18 cellular contexts compared by ENCODE assay signal in the genomic region with DNA sequence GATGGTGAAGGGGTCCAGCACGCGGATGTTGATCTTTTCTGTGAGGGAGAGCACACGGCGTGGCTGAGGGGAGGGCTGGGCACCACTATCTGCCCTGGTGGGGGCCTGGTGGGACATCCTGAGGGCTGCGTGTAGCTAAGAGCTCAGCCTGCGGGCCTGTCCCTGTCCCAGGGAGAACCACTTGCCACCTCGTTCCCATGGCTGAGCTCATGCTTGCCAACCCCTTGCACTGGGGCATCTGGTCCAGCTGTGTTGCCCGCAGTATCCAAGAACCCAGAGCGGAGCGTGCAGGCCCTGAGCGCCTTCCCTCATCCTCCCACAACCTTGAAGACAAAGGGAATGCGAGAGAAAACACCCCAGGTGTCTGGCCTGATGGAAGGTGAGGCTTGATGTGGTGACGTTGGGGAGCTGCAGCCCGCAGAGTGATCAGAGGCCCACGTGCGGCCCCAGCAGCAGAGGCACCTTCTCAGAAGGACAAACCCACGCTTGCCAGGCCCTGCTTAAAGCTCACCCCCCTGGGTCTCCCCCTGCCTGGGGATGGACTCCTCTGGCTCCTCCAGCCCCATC. TPM values are rescaled to one million over a fixed set of nuclear protein-coding genes. Genes with fewer than 3 reads are reported as not detected.
DNase-seq lines count a peak whose midpoint lies in the region; ATAC-seq, FAIRE-seq and TF ChIP-seq lines count a peak whose summit lies in the region.
"Had no signal": no experiment of that assay in that cellular context is flagged by ENCODE, and none has a peak within 500 bp of the region (broad histone marks: within the 10 kb centered on the region; RNA-seq: fewer than 3 reads in every experiment).

No MANE protein-coding gene starts in this region.

- peak overlapping the region; percentile 9 for H3K27ac Mint-ChIP-seq in activated T-cell treated with anti-CD3 and anti-CD28 coated beads, Interleukin-2, amount 50 U/mL, for 24 hours

- H3K4me3 Mint-ChIP-seq in activated T-cell treated with anti-CD3 and anti-CD28 coated beads, Interleukin-2, amount 50 U/mL, for 24 hours, result no peak overlapping the region
- H3K4me3 Mint-ChIP-seq: CD4-positive, CD25-positive, alpha-beta regulatory T cell had no signal

- POLR2A ChIA-PET in K562 (lab: Yijun Ruan, JAX), result interaction anchor here (1.2 to 2.2 kb wide), 2 partner anchors 9 to 112 kb away, joined by 4 to 9 read pairs; no protein-coding TSS in a partner anchor
- POLR2A ChIA-PET in HepG2 (lab: Yijun Ruan, JAX), result no interaction called here

- peaks cover 7% of the 10 kb centered on the region for H4K20me1 ChIP-seq in K562 (replicated peaks; ENCODE audit: control insufficient read depth, insufficient read depth, low read length)
- 0 out of 2 replicates have a peak, but pooled peaks cover 3% of the 10 kb centered on the region for H4K20me1 ChIP-seq in HepG2 (ENCODE audit: insufficient read depth, low read length)

- H3K4me2 ChIP-seq in K562 (ENCODE audit: insufficient read depth, low read length) (no peak overlapping the region), HepG2 (ENCODE audit: low read depth, low read length) (no peak overlapping the region)
- H3K4me2 ChIP-seq: A549 had no signal

- peaks cover 90% of the 10 kb centered on the region for H3K36me3 ChIP-seq in K562 (ENCODE audit: control insufficient read depth, insufficient read depth, low read length)
- peaks cover 49 to 80% of the 10 kb centered on the region in 2 experiments for H3K36me3 ChIP-seq in HepG2 (replicated peaks in 1 of 2; ENCODE audit: control insufficient read depth in 1 of 2, insufficient read depth in 2 of 2, low read length in 2 of 2)
- H3K36me3 ChIP-seq in upper lobe of right lung, result peaks cover 86% of the 10 kb centered on the region

- TF ChIP-seq CTCF in K562 (IDR thresholded peaks at IDR 0.05 in 2 of 3, conservative IDR thresholded peaks at IDR 0.05 in 1 of 3; ENCODE audit: insufficient read depth in 2 of 3, low read depth in 1 of 3, low read length in 3 of 3) (no peak), HepG2 (CRISPR knock-in tag; IDR thresholded peaks at IDR 0.05) (no peak), upper lobe of right lung (IDR thresholded peaks at IDR 0.05) (no peak)

- in situ Hi-C loops in K562 (cut with MboI) (no loop called here), HepG2 (cut with HindIII; ENCODE audit: extremely low pct_ligation_motif_present, low pct_unique_long_range_greater_than_20kb) (no loop called here)

- 90% methylated on average over 14 of the region's 17 CpGs for whole genome bisulfite sequencing in K562 (ENCODE audit: insufficient coverage, low coverage, missing lambda C conversion rate)
- 98% methylated on average over 9 of the region's 17 CpGs for WGBS in HepG2 (ENCODE audit: low lambda C conversion rate)

- H3K9me3 ChIP-seq in K562 (replicated peaks; ENCODE audit: control insufficient read depth, insufficient read depth, low read depth, low read length) (no peaks in the 10 kb centered on the region), HepG2 (ENCODE audit: low read length) (no peaks in the 10 kb centered on the region), upper lobe of right lung (no peaks in the 10 kb centered on the region)
- H3K9me3 ChIP-seq: A549 had no signal

- H3K9ac ChIP-seq in K562 (ENCODE audit: insufficient read depth in 1 of 2, low read depth in 2 of 2, low read length in 2 of 2) (no peak overlapping the region; a peak in 1 of 4 replicates), HepG2 (ENCODE audit: insufficient read depth, low read depth, low read length) (no peak overlapping the region)

- no peak overlapping the region for H3K27ac ChIP-seq in K562 (ENCODE audit: extremely low read depth, low read depth, low read length)
- peak overlapping the region; percentile 53 for H3K27ac ChIP-seq in HepG2 (ENCODE audit: extremely low read length, insufficient read depth, low read length)
- no peak overlapping the region for H3K27ac ChIP-seq in upper lobe of right lung

- no peaks in the 10 kb centered on the region for H3K9me1 ChIP-seq in K562 (ENCODE audit: control insufficient read depth, insufficient read depth, low read length)

- no peak for FAIRE-seq in K562 (lab: Jason Lieb, UNC)
- FAIRE-seq in HepG2 (lab: Jason Lieb, UNC), result no peak
- FAIRE-seq: A549, G401.6, RCC 7860 had no signal

- no peaks in the 10 kb centered on the region for H3K27me3 Mint-ChIP-seq in activated T-cell treated with anti-CD3 and anti-CD28 coated beads, Interleukin-2, amount 50 U/mL, for 24 hours
- H3K27me3 Mint-ChIP-seq: CD4-positive, CD25-positive, alpha-beta regulatory T cell had no signal

- BruUV-seq in K562 (replicated peaks; lab: Mats Ljungman, UMichigan) (no TSS peak), HepG2 (replicated peaks; lab: Mats Ljungman, UMichigan) (no TSS peak)

- TF ChIP-seq RAD21 in K562 (CRISPR knock-in tag; conservative IDR thresholded peaks at IDR 0.05 in 1 of 2, IDR thresholded peaks at IDR 0.05 in 1 of 2), result no peak
- TF ChIP-seq RAD21 in HepG2 (CRISPR knock-in tag; IDR thresholded peaks at IDR 0.05), result no peak

- intact Hi-C loops in K562 (cut with micrococcal nuclease) (loop anchor here (10.0 kb wide), 1 partner anchor 48 kb away; no protein-coding TSS in a partner anchor), HepG2 (cut with micrococcal nuclease; ENCODE audit: unreplicated experiment) (no loop called here), upper lobe of right lung (cut with DNase I) (no loop called here)

- H3K36me3 Mint-ChIP-seq in activated T-cell treated with anti-CD3 and anti-CD28 coated beads, Interleukin-2, amount 50 U/mL, for 24 hours (ENCODE audit: low read depth), result peaks cover 95% of the 10 kb centered on the region

- H3K79me2 ChIP-seq in K562 (ENCODE audit: control insufficient read depth, insufficient read depth, low read length) (no peaks in the 10 kb centered on the region), HepG2 (ENCODE audit: insufficient read depth, low read length) (no peaks in the 10 kb centered on the region)

- peak; percentile 19 for DNase-seq in activated T-cell treated with anti-CD3 and anti-CD28 coated beads, Interleukin-2, amount 50 U/mL, for 24 hours
- no peak for DNase-seq in activated T-cell treated with anti-CD3 and anti-CD28 coated beads, Interleukin-2, amount 50 U/mL, for 1 hour
- DNase-seq in K562 (ENCODE audit: extremely low read depth in 1 of 4, low spot score in 3 of 4) (peak in 1 of 4 experiments; percentile 7), HepG2 (ENCODE audit: low spot score) (no peak), upper lobe of right lung (peak; percentile 45), NCI-H1417 treated with DMSO at 0.1 percent for 48 hours (lab: John Stamatoyannopoulos, UW) (no peak), Ammon's horn (ENCODE audit: low spot score) (no peak)
- DNase-seq: CD4-positive, CD25-positive, alpha-beta regulatory T cell; DMS79; HCEC 1CT; Kasumi-1; NCI-H1930; NCI-H2171; SIG-M5 had no signal

- no peaks in the 10 kb centered on the region for H3K9me3 Mint-ChIP-seq in activated T-cell treated with anti-CD3 and anti-CD28 coated beads, Interleukin-2, amount 50 U/mL, for 24 hours
- H3K9me3 Mint-ChIP-seq: CD4-positive, CD25-positive, alpha-beta regulatory T cell had no signal

- H3K4me3 ChIP-seq in K562 (no peak overlapping the region), HepG2 (replicated peaks in 1 of 3; ENCODE audit: insufficient read depth in 1 of 3, low read depth in 2 of 3, low read length in 3 of 3) (no peak overlapping the region), upper lobe of right lung (no peak overlapping the region)
- H3K4me3 ChIP-seq: A549 had no signal

- no peaks in the 10 kb centered on the region for H3K4me1 Mint-ChIP-seq in activated T-cell treated with anti-CD3 and anti-CD28 coated beads, Interleukin-2, amount 50 U/mL, for 24 hours (ENCODE audit: low read depth)
- H3K4me1 Mint-ChIP-seq: CD4-positive, CD25-positive, alpha-beta regulatory T cell had no signal

- no peak for TF ChIP-seq POLR2A in K562 (conservative IDR thresholded peaks at IDR 0.05)
- no peak for TF ChIP-seq POLR2A in HepG2 (IDR thresholded peaks at IDR 0.05; ENCODE audit: insufficient read depth in 1 of 2, low read depth in 2 of 2, low read length in 2 of 2)

- CTCF ChIA-PET in K562 (lab: Yijun Ruan, JAX; ENCODE audit: low intra/inter-chr PET ratio), result no interaction called here
- CTCF ChIA-PET in HepG2 (lab: Yijun Ruan, JAX; ENCODE audit: low intra/inter-chr PET ratio, low total read pairs), result no interaction called here

- H2AFZ ChIP-seq in K562 (ENCODE audit: low read depth, low read length) (no peak overlapping the region), HepG2 (ENCODE audit: low read length) (no peak overlapping the region)

- H3K4me1 ChIP-seq in K562 (replicated peaks in 1 of 2; ENCODE audit: control insufficient read depth in 2 of 2, insufficient read depth in 2 of 2, low read length in 2 of 2) (peaks cover 0 to 3% of the 10 kb centered on the region in 2 experiments; a peak in 1 of 5 replicates), HepG2 (ENCODE audit: insufficient read depth, low read length) (peaks cover 50% of the 10 kb centered on the region), upper lobe of right lung (no peaks in the 10 kb centered on the region)

- TF ChIP-seq EP300 in K562 (IDR thresholded peaks at IDR 0.05; ENCODE audit: low read length) (no peak), HepG2 (IDR thresholded peaks at IDR 0.05; ENCODE audit: low read depth in 2 of 2, low read length in 2 of 2) (no peak), HepG2 (CRISPR knock-in tag; IDR thresholded peaks at IDR 0.05; ENCODE audit: borderline replicate concordance) (no peak)

- no peak for ATAC-seq in K562
- ATAC-seq in HepG2, result no peak
- ATAC-seq in upper lobe of right lung, result no peak
- no peak for ATAC-seq in GM19351 (IDR thresholded peaks at IDR 0.05; ENCODE audit: unreplicated experiment)
- ATAC-seq: A549 had no signal

- no peaks in the 10 kb centered on the region for H3K27me3 ChIP-seq in K562 (ENCODE audit: control insufficient read depth in 2 of 2, insufficient read depth in 2 of 2, low read length in 2 of 2)
- H3K27me3 ChIP-seq in HepG2 (ENCODE audit: control insufficient read depth in 1 of 2, insufficient read depth in 2 of 2, low read length in 2 of 2), result no peaks in the 10 kb centered on the region
- H3K27me3 ChIP-seq in upper lobe of right lung, result no peaks in the 10 kb centered on the region

RNA-seq across cellular contexts. Expression of a gene that starts 28.9 kb away (rescaled TPM):
- 73.0 and 172 TPM in 2 replicates for total RNA-seq in K562 (2011; cell fraction: chromatin; rRNA removed; ENCODE audit: low replicate concordance)
- 134 and 158 TPM in 2 replicates for total RNA-seq in K562 (2011; cell fraction: nucleolus; rRNA removed)
- total RNA-seq in K562 (2011; cell fraction: nucleoplasm; rRNA removed), result 104 and 119 TPM in 2 replicates
- total RNA-seq in K562 (2014; rRNA removed) (288 and 355 TPM in 2 replicates), K562 (2014; rRNA removed; fragmentation: Illumina TruSeq; extraction: Trizol) (88.1 and 108 TPM in 2 replicates), K562 (2015; rRNA removed; fragmentation: Illumina TruSeq; extraction: Trizol) (187 and 191 TPM in 2 replicates), K562 (2021) (401 and 410 TPM in 2 replicates), HepG2 (2016; rRNA removed; fragmentation: Illumina TruSeq; extraction: Trizol) (196 and 238 TPM in 2 replicates), upper lobe of right lung (432 TPM)
- polyA plus RNA-seq in K562 (2011; rRNA removed) (70.1 and 173 TPM in 2 replicates), K562 (2014; fragmentation: Illumina TruSeq; extraction: Trizol) (250 and 316 TPM in 2 replicates), K562 (2014; fragmentation: Nextera tagmentation; extraction: Ambion mirVana) (100 to 1,000 TPM in 1 of 2 experiments, 10 to 100 TPM in 1; 58.1 to 107 TPM), K562 (2014; rRNA removed) (226 and 263 TPM in 2 replicates), HepG2 (2011; rRNA removed) (150 and 188 TPM in 2 replicates)
- polyA plus RNA-seq in K562 (2011; cell fraction: cytosol; rRNA removed), result 89.6 and 124 TPM in 2 replicates
- 101 and 154 TPM in 2 replicates for polyA plus RNA-seq in K562 (2011; cell fraction: nucleus; rRNA removed)
- 282 and 441 TPM in 2 replicates for polyA plus RNA-seq in K562 (2012)
- 52.4 and 66.2 TPM in 2 replicates for polyA minus RNA-seq in K562 (2011; rRNA and poly(A)+ RNA removed)
- polyA minus RNA-seq in K562 (2011; cell fraction: cytosol; rRNA and poly(A)+ RNA removed), result 125 and 206 TPM in 2 replicates
- polyA minus RNA-seq in K562 (2011; cell fraction: nucleus; rRNA and poly(A)+ RNA removed), result 45.1 and 56.1 TPM in 2 replicates
- 73.9 and 83.5 TPM in 2 replicates for total RNA-seq in HepG2 (2016; cell fraction: cytosol; rRNA removed; fragmentation: Illumina TruSeq; extraction: Trizol; ENCODE audit: low read depth)
- total RNA-seq in HepG2 (2016; cell fraction: insoluble cytoplasmic fraction; rRNA removed; fragmentation: Illumina TruSeq; extraction: Trizol), result 153 and 251 TPM in 2 replicates
- total RNA-seq in HepG2 (2016; cell fraction: membrane; rRNA removed; fragmentation: Illumina TruSeq; extraction: Trizol), result 138 and 161 TPM in 2 replicates
- 157 and 193 TPM in 2 replicates for total RNA-seq in HepG2 (2016; cell fraction: nucleus; rRNA removed; fragmentation: Illumina TruSeq; extraction: Trizol)
- polyA plus RNA-seq in HepG2 (2011; cell fraction: cytosol; rRNA removed), result 105 and 148 TPM in 2 replicates
- 113 and 116 TPM in 2 replicates for polyA plus RNA-seq in HepG2 (2011; cell fraction: nucleus; rRNA removed)
- polyA plus RNA-seq in HepG2 (2012), result 234 and 367 TPM in 2 replicates
- polyA plus RNA-seq in HepG2 (2016; cell fraction: cytosol; fragmentation: Illumina TruSeq; extraction: Trizol; ENCODE audit: low read depth), result 126 and 140 TPM in 2 replicates
- polyA plus RNA-seq in HepG2 (2016; cell fraction: insoluble cytoplasmic fraction; fragmentation: Illumina TruSeq; extraction: Trizol; ENCODE audit: low read depth), result 190 and 266 TPM in 2 replicates
- polyA plus RNA-seq in HepG2 (2016; cell fraction: membrane; fragmentation: Illumina TruSeq; extraction: Trizol; ENCODE audit: low read depth), result 168 and 215 TPM in 2 replicates
- polyA plus RNA-seq in HepG2 (2016; cell fraction: nucleus; fragmentation: Illumina TruSeq; extraction: Trizol; ENCODE audit: insufficient read depth, low read depth), result 308 and 328 TPM in 2 replicates
- 280 and 471 TPM in 2 replicates for polyA minus RNA-seq in HepG2 (2011; rRNA and poly(A)+ RNA removed; ENCODE audit: low replicate concordance)
- polyA minus RNA-seq in HepG2 (2011; cell fraction: cytosol; rRNA and poly(A)+ RNA removed), result 128 and 140 TPM in 2 replicates
- 47.4 and 62.7 TPM in 2 replicates for polyA minus RNA-seq in HepG2 (2011; cell fraction: nucleus; rRNA and poly(A)+ RNA removed)

Comparison
In these comparisons a context has a peak if more than half of its experiments do, and no peak if none do; other contexts are left out.
1. DNase-seq: peak in activated T-cell treated with anti-CD3 and anti-CD28 coated beads, Interleukin-2, amount 50 U/mL, for 24 hours (single experiment) and upper lobe of right lung (single experiment); none in activated T-cell treated with anti-CD3 and anti-CD28 coated beads, Interleukin-2, amount 50 U/mL, for 1 hour (single experiment), HepG2 (single experiment), NCI-H1417 treated with DMSO at 0.1 percent for 48 hours (single experiment) and Ammon's horn (single experiment).